Comparison of ENCODE assay signal across 12 cellular contexts in the genomic region with DNA sequence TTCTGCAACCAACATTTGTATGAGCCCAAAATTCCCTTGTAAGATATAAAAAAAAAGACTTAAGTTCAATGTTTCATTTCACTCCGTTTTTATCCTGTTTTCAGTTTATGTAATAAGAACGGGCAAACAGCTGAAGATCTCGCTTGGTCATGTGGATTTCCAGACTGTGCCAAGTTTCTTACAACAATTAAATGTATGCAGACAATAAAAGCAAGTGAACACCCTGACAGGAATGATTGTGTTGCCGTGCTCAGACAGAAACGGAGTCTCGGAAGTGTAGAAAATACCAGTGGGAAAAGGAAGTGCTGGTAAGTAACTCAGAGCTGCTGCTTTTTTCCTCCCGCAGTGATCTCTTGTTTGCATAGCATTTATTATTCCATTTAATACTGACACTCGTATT. TPM values are rescaled to one million over a fixed set of nuclear protein-coding genes. Genes with fewer than 3 reads are reported as not detected.
DNase-seq lines count a peak whose midpoint lies in the region; ATAC-seq and TF ChIP-seq lines count a peak whose summit lies in the region.
"Had no signal": no experiment of that assay in that cellular context is flagged by ENCODE, and none has a peak within 500 bp of the region (broad histone marks: within the 10 kb centered on the region; RNA-seq: fewer than 3 reads in every experiment).

No MANE protein-coding gene starts in this region.

- H3K9me3 Mint-ChIP-seq in immature natural killer cell, result no peaks in the 10 kb centered on the region
- H3K9me3 Mint-ChIP-seq: CD14-positive monocyte had no signal

- no peaks in the 10 kb centered on the region for H3K79me2 ChIP-seq in SU-DHL-6 (ENCODE audit: insufficient read depth, low read length)

- no peak for TF ChIP-seq CTCF in LNCaP clone FGC (IDR thresholded peaks at IDR 0.05; ENCODE audit: control insufficient read depth, extremely low read depth, insufficient read depth)
- no peak for TF ChIP-seq CTCF in SU-DHL-6 (IDR thresholded peaks at IDR 0.05; ENCODE audit: insufficient read depth, low read length, poor library complexity, severe bottlenecking)
- no peak for TF ChIP-seq CTCF in esophagus muscularis mucosa (IDR thresholded peaks at IDR 0.05)
- no peak for TF ChIP-seq CTCF in gastrocnemius medialis (IDR thresholded peaks at IDR 0.05 in 4 of 5, conservative IDR thresholded peaks at IDR 0.05 in 1 of 5)

- TF ChIP-seq EP300 in esophagus muscularis mucosa (IDR thresholded peaks at IDR 0.05), result no peak

- WGBS in esophagus muscularis mucosa, result 62% methylated on average over 8 of the region's 8 CpGs

- peak overlapping the region; percentile 33 for H3K4me2 ChIP-seq in SU-DHL-6 (ENCODE audit: low read depth, low read length, poor library complexity, severe bottlenecking)
- H3K4me2 ChIP-seq: SK-N-SH had no signal

- H3K4me1 Mint-ChIP-seq in immature natural killer cell, result peaks cover 18 to 24% of the 10 kb centered on the region in 2 donors

- intact Hi-C loops in esophagus muscularis mucosa (cut with DNase I), result loop anchor here (5.0 to 10.0 kb wide), 2 partner anchors 195 to 197 kb away; a partner anchor contains a TSS
- intact Hi-C loops in gastrocnemius medialis (cut with DNase I; ENCODE audit: low total_unique reads), result loop anchor here (1.0 to 10.0 kb wide), 6 partner anchors 71 to 1895 kb away; a partner anchor contains a TSS

- H3K4me3 ChIP-seq in LNCaP clone FGC (ENCODE audit: low read depth, low read length) (peak overlapping the region; percentile 40), SU-DHL-6 (ENCODE audit: insufficient read depth, low read length, poor library complexity, severe bottlenecking) (no peak overlapping the region), esophagus muscularis mucosa (peak overlapping the region in 1 of 4 donors; percentile 1), gastrocnemius medialis (no peak overlapping the region)
- H3K4me3 ChIP-seq: upper lobe of right lung had no signal

- H3K27me3 Mint-ChIP-seq in immature natural killer cell (ENCODE audit: low read depth in 3 of 3), result peaks cover 0 to 8% (median 6%) of the 10 kb centered on the region in 3 donors

- H3K4me3 Mint-ChIP-seq in immature natural killer cell, result no peak overlapping the region
- H3K4me3 Mint-ChIP-seq: CD14-positive monocyte had no signal

- no peaks in the 10 kb centered on the region for H3K9me2 ChIP-seq in SU-DHL-6 (replicated peaks; ENCODE audit: insufficient read depth, low read length)
- H3K9me2 ChIP-seq: SK-N-SH had no signal

- H3K36me3 Mint-ChIP-seq in immature natural killer cell, result peaks cover 3 to 32% (median 19%) of the 10 kb centered on the region in 3 donors

- peaks cover 22% of the 10 kb centered on the region for H3F3A ChIP-seq in SU-DHL-6 (ENCODE audit: insufficient read depth)

- H3K27me3 ChIP-seq in SU-DHL-6 (ENCODE audit: low read length), result no peaks in the 10 kb centered on the region
- H3K27me3 ChIP-seq in esophagus muscularis mucosa, result no peaks in the 10 kb centered on the region
- no peaks in the 10 kb centered on the region for H3K27me3 ChIP-seq in gastrocnemius medialis
- H3K27me3 ChIP-seq: upper lobe of right lung had no signal

- H3K27ac Mint-ChIP-seq in immature natural killer cell, result no peak overlapping the region
- H3K27ac Mint-ChIP-seq: CD14-positive monocyte had no signal

- H3K9ac ChIP-seq in SU-DHL-6 (ENCODE audit: low read length), result no peak overlapping the region
- H3K9ac ChIP-seq: SK-N-SH had no signal

- H4K20me1 ChIP-seq in SU-DHL-6 (ENCODE audit: low read depth, low read length), result no peaks in the 10 kb centered on the region

- in situ Hi-C loops in gastrocnemius medialis (cut with MboI; ENCODE audit: low sequenced_read_pairs in 4 of 4), result loop anchor here in 3 of 4 donors (10.0 to 25.0 kb wide), 2 partner anchors 187 to 195 kb away; a partner anchor contains a TSS

- H3K4me1 ChIP-seq in esophagus muscularis mucosa, result peaks cover 18 to 45% (median 38%) of the 10 kb centered on the region in 4 donors
- peaks cover 19 to 23% of the 10 kb centered on the region in 2 donors for H3K4me1 ChIP-seq in gastrocnemius medialis

- no peak for ATAC-seq in gastrocnemius medialis
- ATAC-seq: upper lobe of right lung had no signal

- DNase-seq in LNCaP clone FGC (ENCODE audit: low read depth) (peak; percentile 56), esophagus muscularis mucosa (ENCODE audit: extremely low spot score) (no peak), gastrocnemius medialis (no peak), cerebellum (ENCODE audit: low spot score) (no peak), immature natural killer cell (no peak)
- no peak for DNase-seq in stimulated activated CD4-positive, alpha-beta T cell treated with anti-CD3 and anti-CD28 coated beads, Interleukin-2, amount 100 ng/mL, for 24 hours
- DNase-seq: cortex of kidney, EL, SK-N-SH, upper lobe of right lung had no signal

- H2AFZ ChIP-seq in SU-DHL-6 (ENCODE audit: low read depth, low read length, severe bottlenecking), result no peak overlapping the region

- H3K9me3 ChIP-seq in SU-DHL-6 (ENCODE audit: insufficient read depth, low read length), result no peaks in the 10 kb centered on the region
- no peaks in the 10 kb centered on the region for H3K9me3 ChIP-seq in esophagus muscularis mucosa
- no peaks in the 10 kb centered on the region for H3K9me3 ChIP-seq in gastrocnemius medialis
- H3K9me3 ChIP-seq: SK-N-SH, upper lobe of right lung had no signal

- H3K36me3 ChIP-seq in SU-DHL-6 (ENCODE audit: low read length) (peaks cover 21% of the 10 kb centered on the region), esophagus muscularis mucosa (peaks cover 12 to 44% (median 32%) of the 10 kb centered on the region in 4 donors), gastrocnemius medialis (peaks cover 4 to 44% of the 10 kb centered on the region in 2 donors)

- TF ChIP-seq POLR2A in esophagus muscularis mucosa (IDR thresholded peaks at IDR 0.05; ENCODE audit: low read depth) (no peak), gastrocnemius medialis (IDR thresholded peaks at IDR 0.05) (no peak)

- no peak overlapping the region for H3K27ac ChIP-seq in SU-DHL-6 (ENCODE audit: low read depth, low read length)
- peak overlapping the region; percentile 52 to 100 (median 99) for H3K27ac ChIP-seq in esophagus muscularis mucosa (replicated peaks in 1 of 4)
- peak overlapping the region; percentile 50 to 100 (median 99) for H3K27ac ChIP-seq in gastrocnemius medialis
- H3K27ac ChIP-seq: upper lobe of right lung had no signal

RNA-seq across cellular contexts. Expression of a gene that starts 2.8 kb away (rescaled TPM):
- total RNA-seq in esophagus muscularis mucosa (10 to 100 TPM in 3 of 4 donors, 1 to 10 TPM in 1; 8.3 to 13.3 (median 11.7) TPM), gastrocnemius medialis (10 to 100 TPM in 1 of 4 donors, 1 to 10 TPM in 3; 5.9 to 15.4 (median 9.3) TPM), cerebellum (14.2 TPM)
- polyA plus RNA-seq in immature natural killer cell, result 10 to 100 TPM in 1 of 3 donors, 1 to 10 TPM in 2; 7.1 to 10.0 (median 8.4) TPM

RNA-seq across cellular contexts. Expression of a gene that starts 3.7 kb away (rescaled TPM):
- total RNA-seq in esophagus muscularis mucosa (1 to 10 TPM in 1 of 4 donors, under 1 TPM in 3; 0.46 to 2.1 (median 0.57) TPM), gastrocnemius medialis (1 to 10 TPM in 1 of 4 donors, under 1 TPM in 3; 0.20 to 2.0 (median 0.51) TPM), cerebellum (13.4 TPM)
- polyA plus RNA-seq in immature natural killer cell, result under 1 TPM in 2 of 3 donors, not detected in 1; 0.17 to 0.36 TPM

RNA-seq across cellular contexts. Expression of a gene that starts 26.3 kb away (rescaled TPM):
- 10 to 100 TPM; 36.7 to 49.0 (median 40.6) TPM for total RNA-seq in esophagus muscularis mucosa
- 10 to 100 TPM; 36.3 to 56.5 (median 40.1) TPM for total RNA-seq in gastrocnemius medialis
- total RNA-seq in cerebellum, result 36.9 TPM
- 10 to 100 TPM; 24.9 to 54.2 (median 31.9) TPM for polyA plus RNA-seq in immature natural killer cell
